In the genomic region with DNA sequence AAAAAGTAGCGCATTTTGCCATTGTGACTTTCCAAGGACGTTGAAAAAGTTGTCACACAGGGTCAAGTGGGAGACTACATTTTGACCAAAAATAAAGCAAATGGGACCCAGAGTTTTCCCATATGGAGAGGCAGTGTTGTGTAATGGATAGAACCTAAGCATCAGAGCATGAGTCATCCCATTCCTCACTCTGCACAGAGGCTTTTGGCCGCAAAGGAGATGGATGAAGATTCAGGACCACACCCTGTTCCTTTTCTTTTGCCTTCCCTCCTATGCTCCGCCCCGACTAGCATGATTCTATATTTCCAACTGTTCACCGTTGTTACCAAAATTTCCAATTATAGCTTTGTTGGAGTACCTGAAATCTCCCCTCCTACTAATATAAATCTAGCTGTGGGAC, we compare ENCODE assay signal across 1 cellular context.
TF ChIP-seq lines count a peak whose summit lies in the region.

No MANE protein-coding gene starts in this region.

TF ChIP-seq in GM23338, 12 proteins besides CTCF, POLR2A, EP300 and RAD21 (continued from another document):
- no peak for TF ChIP-seq POLR2AphosphoS5 (IDR thresholded peaks at IDR 0.05; ENCODE audit: low read depth)
- no peak for TF ChIP-seq EZH2phosphoT487 (IDR thresholded peaks at IDR 0.05; ENCODE audit: unreplicated experiment)
- TF ChIP-seq STAT1 (IDR thresholded peaks at IDR 0.05; ENCODE audit: unreplicated experiment): no peak
- TF ChIP-seq, protein P1, sequence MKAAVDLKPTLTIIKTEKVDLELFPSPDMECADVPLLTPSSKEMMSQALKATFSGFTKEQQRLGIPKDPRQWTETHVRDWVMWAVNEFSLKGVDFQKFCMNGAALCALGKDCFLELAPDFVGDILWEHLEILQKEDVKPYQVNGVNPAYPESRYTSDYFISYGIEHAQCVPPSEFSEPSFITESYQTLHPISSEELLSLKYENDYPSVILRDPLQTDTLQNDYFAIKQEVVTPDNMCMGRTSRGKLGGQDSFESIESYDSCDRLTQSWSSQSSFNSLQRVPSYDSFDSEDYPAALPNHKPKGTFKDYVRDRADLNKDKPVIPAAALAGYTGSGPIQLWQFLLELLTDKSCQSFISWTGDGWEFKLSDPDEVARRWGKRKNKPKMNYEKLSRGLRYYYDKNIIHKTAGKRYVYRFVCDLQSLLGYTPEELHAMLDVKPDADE (IDR thresholded peaks at IDR 0.05): no peak
- no peak for TF ChIP-seq CREB1 (CRISPR knock-in tag; IDR thresholded peaks at IDR 0.05; ENCODE audit: low read depth)
- TF ChIP-seq ZNF114 (CRISPR knock-in tag; IDR thresholded peaks at IDR 0.05): no peak
- no peak for TF ChIP-seq JUNB (IDR thresholded peaks at IDR 0.05; ENCODE audit: unreplicated experiment)
